In genomic region chr19:33430674-33431277, GRCh38 we compare ENCODE assay signal across 8 cellular contexts. TPM values are rescaled to one million over a fixed set of nuclear protein-coding genes. Genes with fewer than 3 reads are reported as not detected.
A peak's percentile ranks its signal among the peaks of the same experiment; 100 is the strongest.
DNase-seq lines count a peak whose midpoint lies in the region; ATAC-seq and TF ChIP-seq lines count a peak whose summit lies in the region.

No MANE protein-coding gene starts in this region.

- CTCF ChIA-PET in CD8-positive, alpha-beta T cell (lab: Charles Lee) = interaction anchor here (0.6 to 2.1 kb wide), 10 partner anchors 10 to 340 kb away, joined by 3 to 11 read pairs (median 6); no protein-coding TSS in a partner anchor

- H3K9me3 ChIP-seq in CD8-positive, alpha-beta T cell (ENCODE audit: low read length) = no peaks in the 10 kb centered on the region

- POLR2A ChIA-PET in CD8-positive, alpha-beta T cell (lab: Charles Lee) = no interaction called here

- no peaks in the 10 kb centered on the region for H3K27me3 ChIP-seq in CD8-positive, alpha-beta T cell (ENCODE audit: insufficient read depth, low read length)

- H3K4me3 Mint-ChIP-seq in CD8-positive, alpha-beta T cell = peak overlapping the region; percentile 68
- no peak overlapping the region for H3K4me3 Mint-ChIP-seq in HFFc6

- peaks cover 6% of the 10 kb centered on the region for H3K4me1 ChIP-seq in CD8-positive, alpha-beta T cell (ENCODE audit: insufficient read depth, low read length)

- H3K36me3 Mint-ChIP-seq in CD8-positive, alpha-beta T cell = no peaks in the 10 kb centered on the region
- no peaks in the 10 kb centered on the region for H3K36me3 Mint-ChIP-seq in HFFc6 (ENCODE audit: low read depth)

- no peak overlapping the region for H3K4me3 ChIP-seq in CD8-positive, alpha-beta T cell (ENCODE audit: low read depth, low read length)

- peak; percentile 20 to 76 (median 61) for DNase-seq in CD8-positive, alpha-beta T cell
- DNase-seq in HFFc6 (peak; percentile 53), NCI-H69 (lab: John Stamatoyannopoulos, UW) (peak; percentile 80), dermis microvascular lymphatic vessel endothelial cell (ENCODE audit: low read depth in 2 of 2) (peak; percentile 22 to 69), lung microvascular endothelial cell (ENCODE audit: low read depth in 2 of 2) (peak; percentile 77 to 78)
- DNase-seq in activated CD4-positive, alpha-beta T cell treated with anti-CD3 and anti-CD28 coated beads, Interleukin-2, amount 50 U/mL, for 24 hours (ENCODE audit: low read depth in 1 of 2, low spot score in 1 of 2) = peak; percentile 33 to 36
- DNase-seq in stimulated activated CD8-positive, alpha-beta memory T cell treated with anti-CD3 and anti-CD28 coated beads, Interleukin-15, amount 100 ng/mL, for 48 hours (ENCODE audit: low read depth in 2 of 2) = peak; percentile 27 to 43

- ATAC-seq in CD8-positive, alpha-beta T cell = peak; percentile 74
- no peak for ATAC-seq in GM21576 (IDR thresholded peaks at IDR 0.05; ENCODE audit: unreplicated experiment)

- peak; percentile 69 for TF ChIP-seq CTCF in CD8-positive, alpha-beta T cell (IDR thresholded peaks at IDR 0.05)
- peak; percentile 93 for TF ChIP-seq CTCF in HFFc6 (IDR thresholded peaks at IDR 0.05)

- H3K27me3 Mint-ChIP-seq in CD8-positive, alpha-beta T cell (ENCODE audit: low read depth) = no peaks in the 10 kb centered on the region
- H3K27me3 Mint-ChIP-seq in HFFc6 (ENCODE audit: insufficient read depth) = peaks cover 2% of the 10 kb centered on the region

- intact Hi-C loops in CD8-positive, alpha-beta T cell (cut with DNase I, micrococcal nuclease) = loop anchor here (1.0 to 5.0 kb wide), 3 partner anchors 56 to 717 kb away; no protein-coding TSS in a partner anchor

- H3K27ac Mint-ChIP-seq in CD8-positive, alpha-beta T cell = peak overlapping the region; percentile 89
- H3K27ac Mint-ChIP-seq in HFFc6 = no peak overlapping the region

- H3K4me1 Mint-ChIP-seq in CD8-positive, alpha-beta T cell (ENCODE audit: low read depth) = peaks cover 12% of the 10 kb centered on the region
- peaks cover 4% of the 10 kb centered on the region; the same call in 1 of the 2 replicates for H3K4me1 Mint-ChIP-seq in HFFc6 (ENCODE audit: low read depth)

- H3K9me3 Mint-ChIP-seq in CD8-positive, alpha-beta T cell = no peaks in the 10 kb centered on the region
- H3K9me3 Mint-ChIP-seq in HFFc6 = no peaks in the 10 kb centered on the region

- H3K27ac ChIP-seq in CD8-positive, alpha-beta T cell (ENCODE audit: low read depth, low read length) = peak overlapping the region; percentile 29

- no peaks in the 10 kb centered on the region for H3K36me3 ChIP-seq in CD8-positive, alpha-beta T cell (ENCODE audit: insufficient read depth, low read length)

RNA-seq across cellular contexts. Expression of gene CEBPG, which starts 57.3 kb away (rescaled TPM):
- 10 to 100 TPM; 14.4 to 17.2 TPM for total RNA-seq in CD8-positive, alpha-beta T cell
- 10 to 100 TPM; 10.0 to 11.2 (median 10.4) TPM for total RNA-seq in HFFc6 (2021; fragmentation: NEBNext Ultra II Directional; extraction: Animal tissue kit (Norgen Biotek cat#: 25700))
- total RNA-seq in dermis microvascular lymphatic vessel endothelial cell = 23.9 and 26.3 TPM in 2 replicates
- total RNA-seq in lung microvascular endothelial cell = 19.0 and 34.3 TPM in 2 replicates
